In genomic region chr2:159028776-159029175, GRCh38 we compare ENCODE assay signal across 17 cellular contexts.
DNase-seq lines count a peak whose midpoint lies in the region; ATAC-seq and TF ChIP-seq lines count a peak whose summit lies in the region.
"Had no signal": no experiment of that assay in that cellular context is flagged by ENCODE, and none has a peak within 500 bp of the region (broad histone marks: within the 10 kb centered on the region; RNA-seq: fewer than 3 reads in every experiment).

No MANE protein-coding gene starts in this region.

- no peak overlapping the region for H3K27ac Mint-ChIP-seq in WTC11
- peak overlapping the region in 2 of 3 experiments; percentile 33 to 34 for H3K27ac Mint-ChIP-seq in nephron
- no peak overlapping the region for H3K27ac Mint-ChIP-seq in glutamatergic neuron (ENCODE audit: unreplicated experiment)
- H3K27ac Mint-ChIP-seq: CD4-positive, alpha-beta T cell had no signal

- H3K27me3 ChIP-seq in cardiac muscle cell = no peaks in the 10 kb centered on the region
- no peaks in the 10 kb centered on the region for H3K27me3 ChIP-seq in uterus

- DNase-seq in cardiac muscle cell (ENCODE audit: low read depth in 1 of 2, low spot score in 1 of 2) (no peak), cardiac septum (ENCODE audit: low spot score) (no peak), WTC11 (ENCODE audit: low spot score) (no peak), uterus (no peak), DMS153 treated with DMSO at 0.1 percent for 48 hours (lab: John Stamatoyannopoulos, UW; ENCODE audit: unreplicated experiment) (no peak), glutamatergic neuron (no peak)
- DNase-seq: AML-193; Caco-2; CD4-positive, alpha-beta T cell; GDM1; GOT3; H7 had no signal

- POLR2A ChIA-PET in WTC11 (lab: Charles Lee) = no interaction called here

- H3K4me3 ChIP-seq in cardiac muscle cell = no peak overlapping the region
- H3K4me3 ChIP-seq in uterus = no peak overlapping the region
- H3K4me3 ChIP-seq: A549 had no signal

- intact Hi-C loops in cardiac septum (cut with DNase I) = no loop called here
- intact Hi-C loops in uterus (cut with DNase I; ENCODE audit: low total_unique reads) = no loop called here

- ATAC-seq in WTC11 = no peak
- ATAC-seq: A549, HCT116 had no signal

- H3K27me3 Mint-ChIP-seq in WTC11 (ENCODE audit: low read depth) = no peaks in the 10 kb centered on the region
- H3K27me3 Mint-ChIP-seq in nephron (ENCODE audit: low read depth) = no peaks in the 10 kb centered on the region
- H3K27me3 Mint-ChIP-seq in glutamatergic neuron (ENCODE audit: unreplicated experiment) = peaks cover 5% of the 10 kb centered on the region
- H3K27me3 Mint-ChIP-seq: CD4-positive, alpha-beta T cell had no signal

- no peaks in the 10 kb centered on the region for H3K9me3 ChIP-seq in cardiac muscle cell (ENCODE audit: low read depth)
- H3K9me3 ChIP-seq in uterus = no peaks in the 10 kb centered on the region
- H3K9me3 ChIP-seq: A549, Caco-2 had no signal

- peak overlapping the region; percentile 92 for H3K27ac ChIP-seq in cardiac muscle cell
- peak overlapping the region; percentile 2 to 77 for H3K27ac ChIP-seq in uterus
- H3K27ac ChIP-seq: 22Rv1, A549, C4-2B had no signal

- CTCF ChIA-PET in WTC11 (lab: Charles Lee) = no interaction called here

- H3K9me3 Mint-ChIP-seq in WTC11 (no peaks in the 10 kb centered on the region), nephron (no peaks in the 10 kb centered on the region), glutamatergic neuron (ENCODE audit: unreplicated experiment) (peaks cover 5% of the 10 kb centered on the region)
- H3K9me3 Mint-ChIP-seq: CD4-positive, alpha-beta T cell had no signal

- H3K36me3 ChIP-seq in cardiac muscle cell (no peaks in the 10 kb centered on the region), uterus (no peaks in the 10 kb centered on the region)

- H3K4me1 ChIP-seq in cardiac muscle cell (ENCODE audit: low read depth) = peaks cover 40% of the 10 kb centered on the region
- peaks cover 6 to 17% of the 10 kb centered on the region in 2 donors for H3K4me1 ChIP-seq in uterus

- H3K4me1 Mint-ChIP-seq in WTC11 = peaks cover 44% of the 10 kb centered on the region
- H3K4me1 Mint-ChIP-seq in nephron = peaks cover 44% of the 10 kb centered on the region
- H3K4me1 Mint-ChIP-seq in glutamatergic neuron (ENCODE audit: low read depth, unreplicated experiment) = peaks cover 12% of the 10 kb centered on the region

- no peak for TF ChIP-seq CTCF in cardiac muscle cell (IDR thresholded peaks at IDR 0.05; ENCODE audit: low read depth, low read length)
- no peak for TF ChIP-seq CTCF in WTC11 (IDR thresholded peaks at IDR 0.05)
- TF ChIP-seq CTCF in nephron (IDR thresholded peaks at IDR 0.05; ENCODE audit: unreplicated experiment in 3 of 3) = no peak
- no peak for TF ChIP-seq CTCF in uterus (IDR thresholded peaks at IDR 0.05)
- no peak for TF ChIP-seq CTCF in glutamatergic neuron (IDR thresholded peaks at IDR 0.05; ENCODE audit: partially characterized antibody, unreplicated experiment)

- H3K4me3 Mint-ChIP-seq in WTC11 (no peak overlapping the region), nephron (no peak overlapping the region), glutamatergic neuron (ENCODE audit: unreplicated experiment) (no peak overlapping the region)
- H3K4me3 Mint-ChIP-seq: CD4-positive, alpha-beta T cell had no signal

- H3K36me3 Mint-ChIP-seq in WTC11 (no peaks in the 10 kb centered on the region), nephron (ENCODE audit: low read depth) (peaks cover 23% of the 10 kb centered on the region), glutamatergic neuron (ENCODE audit: unreplicated experiment) (no peaks in the 10 kb centered on the region)

- no peak for TF ChIP-seq POLR2A in uterus (IDR thresholded peaks at IDR 0.05)

TF ChIP-seq in WTC11, 78 proteins besides CTCF, POLR2A, EP300 and RAD21:
- TF ChIP-seq ZNF121 (CRISPR knock-in tag; IDR thresholded peaks at IDR 0.05) (peak; percentile 52; the same call in 1 of the 2 replicates), TCF7 (CRISPR knock-in tag; IDR thresholded peaks at IDR 0.05; ENCODE audit: low read depth) (no peak), CBFB (CRISPR knock-in tag; IDR thresholded peaks at IDR 0.05; ENCODE audit: low read depth) (no peak), ZNF396 (CRISPR knock-in tag; IDR thresholded peaks at IDR 0.05; ENCODE audit: borderline replicate concordance) (no peak)

Comparison
In these comparisons a context has a peak if more than half of its experiments do, and no peak if none do; other contexts are left out.
1. H3K27ac Mint-ChIP-seq: peak in nephron (2 of 3); none in WTC11 (single experiment) and glutamatergic neuron (single experiment).